Comparison of ENCODE assay signal across 9 cellular contexts in the genomic region with DNA sequence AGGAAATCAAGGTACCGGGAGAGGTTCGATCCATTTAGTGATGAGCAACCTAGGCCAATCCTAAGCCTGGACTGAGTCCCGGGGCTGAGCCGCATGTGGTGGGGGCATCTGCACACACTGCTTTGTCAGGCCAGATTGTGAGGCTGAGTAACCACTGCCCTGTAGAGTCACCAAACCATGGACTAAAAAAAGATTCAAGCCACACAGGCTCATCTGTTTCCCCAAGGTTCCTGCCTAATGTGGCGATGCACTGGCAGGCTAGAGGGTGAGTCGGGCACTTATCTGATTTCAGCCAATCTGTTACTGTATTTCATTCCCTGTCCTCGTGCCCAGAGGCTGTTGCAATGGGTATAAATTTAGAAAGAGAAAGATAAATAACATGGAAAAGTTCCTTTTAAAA.
A peak's percentile ranks its signal among the peaks of the same experiment; 100 is the strongest.
DNase-seq lines count a peak whose midpoint lies in the region; ATAC-seq, FAIRE-seq and TF ChIP-seq lines count a peak whose summit lies in the region.
"Had no signal": no experiment of that assay in that cellular context is flagged by ENCODE, and none has a peak within 500 bp of the region (broad histone marks: within the 10 kb centered on the region; RNA-seq: fewer than 3 reads in every experiment).

No MANE protein-coding gene starts in this region.

- H3K9me3 ChIP-seq in ascending aorta (no peaks in the 10 kb centered on the region), uterus (no peaks in the 10 kb centered on the region)
- H3K9me3 ChIP-seq: neutrophil had no signal

- peak overlapping the region; percentile 92 to 94 for H3K27ac ChIP-seq in ascending aorta
- peak overlapping the region in 1 of 2 donors; percentile 28 for H3K27ac ChIP-seq in uterus
- H3K27ac ChIP-seq: neutrophil had no signal

- ATAC-seq in GM21447 (IDR thresholded peaks at IDR 0.05; ENCODE audit: unreplicated experiment) (no peak), GM21619 (IDR thresholded peaks at IDR 0.05; ENCODE audit: unreplicated experiment) (no peak)

- peak; percentile 99 for FAIRE-seq in islet of Langerhans (lab: Jason Lieb, UNC)

- in situ Hi-C loops in ACHN (cut with HindIII; ENCODE audit: low pct_ligation_motif_present, low pct_unique_long_range_greater_than_20kb, low sequenced_read_pairs), result no loop called here

- TF ChIP-seq POLR2A in uterus (IDR thresholded peaks at IDR 0.05), result no peak

- H3K27me3 ChIP-seq in ascending aorta (no peaks in the 10 kb centered on the region), uterus (no peaks in the 10 kb centered on the region)
- H3K27me3 ChIP-seq: neutrophil had no signal

- TF ChIP-seq CTCF in ascending aorta (IDR thresholded peaks at IDR 0.05) (no peak), uterus (IDR thresholded peaks at IDR 0.05) (no peak)

- intact Hi-C loops in ascending aorta (cut with DNase I) (loop anchor here (2.0 to 5.0 kb wide), 3 partner anchors 21 to 293 kb away; no protein-coding TSS in a partner anchor), uterus (cut with DNase I; ENCODE audit: low total_unique reads) (no loop called here)

- H3K4me1 ChIP-seq in ascending aorta (peaks cover 10 to 27% of the 10 kb centered on the region in 2 donors), uterus (no peaks in the 10 kb centered on the region)

- DNase-seq in ACHN, result peak; percentile 14
- peak; percentile 92 for DNase-seq in LHCN-M2 (ENCODE audit: low read depth)
- peak; percentile 78 to 92 for DNase-seq in ascending aorta (ENCODE audit: low spot score in 2 of 2)
- DNase-seq in NAMALWA (ENCODE audit: low spot score), result no peak
- no peak for DNase-seq in uterus

- no peaks in the 10 kb centered on the region for H3K36me3 ChIP-seq in ascending aorta
- no peaks in the 10 kb centered on the region for H3K36me3 ChIP-seq in uterus

- H3K4me3 ChIP-seq in ascending aorta, result no peak overlapping the region
- H3K4me3 ChIP-seq in uterus, result no peak overlapping the region

Comparison
In these comparisons a context has a peak if more than half of its experiments do, and no peak if none do; other contexts are left out.
1. DNase-seq: peak in ACHN (single experiment), LHCN-M2 (single experiment) and ascending aorta (2 of 2); none in NAMALWA (single experiment) and uterus (0 of 2).